In the genomic region with DNA sequence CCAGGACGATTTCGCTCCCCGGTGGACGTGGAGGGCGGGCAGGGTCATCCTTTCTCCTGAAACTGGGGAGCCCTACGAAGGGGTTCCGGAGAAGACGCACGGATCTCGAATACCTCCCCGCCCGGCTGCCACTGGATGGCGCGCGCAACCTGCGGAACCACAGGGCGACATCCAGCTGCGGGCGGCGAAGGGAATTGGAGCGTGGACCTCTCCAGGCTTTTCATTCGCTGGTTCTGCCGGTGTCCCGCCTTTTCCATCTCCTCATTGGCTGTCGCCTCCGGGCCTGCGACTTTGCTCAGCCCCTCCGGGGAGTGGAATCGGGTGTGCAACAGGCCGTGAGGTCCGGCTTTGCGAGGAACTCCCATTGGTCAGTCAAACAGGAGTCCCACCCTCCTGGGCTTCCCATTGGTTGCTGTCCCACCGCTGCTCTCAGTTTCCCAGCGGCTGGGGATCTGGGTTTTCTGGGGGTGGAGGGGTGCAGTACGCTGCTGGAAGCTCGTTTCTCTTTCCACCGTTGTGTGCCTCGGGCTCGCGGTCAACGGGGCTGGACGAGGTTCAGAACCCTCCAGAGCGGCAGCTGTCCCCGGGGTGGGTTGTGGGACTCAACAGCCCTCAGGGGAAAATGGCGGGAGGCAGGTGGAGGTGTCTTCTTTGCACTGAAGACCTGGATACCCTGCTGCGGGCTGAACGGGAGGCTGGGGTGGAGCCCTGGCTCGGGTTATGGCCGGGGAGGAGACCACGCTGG, we compare ENCODE assay signal across 1 cellular context.
TF ChIP-seq lines count a peak whose summit lies in the region.

No MANE protein-coding gene starts in this region.

TF ChIP-seq in IMR-90, 13 proteins besides CTCF, POLR2A, EP300 and RAD21 (continued from another document):
- TF ChIP-seq MXI1 (IDR thresholded peaks at IDR 0.05; ENCODE audit: borderline replicate concordance, low read depth, low read length) (no peak), BHLHE40 (IDR thresholded peaks at IDR 0.05; ENCODE audit: low read depth, low read length) (no peak)
- TF ChIP-seq, protein P1, sequence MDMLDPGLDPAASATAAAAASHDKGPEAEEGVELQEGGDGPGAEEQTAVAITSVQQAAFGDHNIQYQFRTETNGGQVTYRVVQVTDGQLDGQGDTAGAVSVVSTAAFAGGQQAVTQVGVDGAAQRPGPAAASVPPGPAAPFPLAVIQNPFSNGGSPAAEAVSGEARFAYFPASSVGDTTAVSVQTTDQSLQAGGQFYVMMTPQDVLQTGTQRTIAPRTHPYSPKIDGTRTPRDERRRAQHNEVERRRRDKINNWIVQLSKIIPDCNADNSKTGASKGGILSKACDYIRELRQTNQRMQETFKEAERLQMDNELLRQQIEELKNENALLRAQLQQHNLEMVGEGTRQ (IDR thresholded peaks at IDR 0.05; ENCODE audit: low read depth, low read length), result no peak
